In genomic region chr3:48502121-48502520, GRCh38 we compare ENCODE assay signal across 14 cellular contexts. TPM values are rescaled to one million over a fixed set of nuclear protein-coding genes. Genes with fewer than 3 reads are reported as not detected.
DNase-seq lines count a peak whose midpoint lies in the region; FAIRE-seq and TF ChIP-seq lines count a peak whose summit lies in the region.
"Had no signal": no experiment of that assay in that cellular context is flagged by ENCODE, and none has a peak within 500 bp of the region (broad histone marks: within the 10 kb centered on the region; RNA-seq: fewer than 3 reads in every experiment).

No MANE protein-coding gene starts in this region.

- no peak for DNase-seq in DMS114 treated with DMSO at 0.1 percent for 48 hours (lab: John Stamatoyannopoulos, UW; ENCODE audit: unreplicated experiment)
- no peak for DNase-seq in COLO668 (lab: John Stamatoyannopoulos, UW; ENCODE audit: unreplicated experiment)
- DNase-seq in D721Med (ENCODE audit: insufficient read length, low spot score): no peak
- no peak for DNase-seq in GM19240 (ENCODE audit: insufficient read length, low spot score)
- DNase-seq: effector CD8-positive, alpha-beta T cell; IMR-90; mesendoderm; NCI-H1417 treated with DMSO at 0.1 percent for 48 hours; NCI-H82 had no signal

- H3K9me3 ChIP-seq in BLaER1 treated with 17β-estradiol and CSF1 and Interleukin-3, amounts not matched to agents 10 nM and 100 nM (replicated peaks in 1 of 11): peaks cover 0 to 14% (median 8%) of the 10 kb centered on the region in 11 experiments; a peak in 12 of 22 replicates
- H3K9me3 ChIP-seq in esophagus (ENCODE audit: control insufficient read depth in 2 of 2, insufficient read depth in 1 of 2, low read depth in 1 of 2, low read length in 1 of 2): no peaks in the 10 kb centered on the region

- H3K36me3 ChIP-seq in BLaER1 treated with 17β-estradiol and CSF1 and Interleukin-3, amounts not matched to agents 10 nM and 100 nM: peaks cover 17 to 43% (median 38%) of the 10 kb centered on the region in 11 experiments; a peak in 21 of 22 replicates
- peaks cover 6 to 11% of the 10 kb centered on the region in 2 donors for H3K36me3 ChIP-seq in esophagus (ENCODE audit: control insufficient read depth in 2 of 2, insufficient read depth in 2 of 2, low read length in 1 of 2)
- H3K36me3 ChIP-seq in rectal smooth muscle tissue (ENCODE audit: control insufficient read depth, insufficient read depth, low read length): no peaks in the 10 kb centered on the region
- H3K36me3 ChIP-seq: HAP-1 had no signal

- WGBS in esophagus, 2 donors: 69 to 73% methylated on average over 5 of the region's 5 CpGs

- H3K4me3 Mint-ChIP-seq in IgD-negative memory B cell: peak overlapping the region in 3 of 4 donors; percentile 17 to 84 (median 70)

- no peaks in the 10 kb centered on the region; a peak in 1 of 22 replicates for H3K27me3 ChIP-seq in BLaER1 treated with 17β-estradiol and CSF1 and Interleukin-3, amounts not matched to agents 10 nM and 100 nM
- H3K27me3 ChIP-seq in esophagus (ENCODE audit: control insufficient read depth in 1 of 2, insufficient read depth in 2 of 2, low read length in 2 of 2) (no peaks in the 10 kb centered on the region), rectal smooth muscle tissue (ENCODE audit: control insufficient read depth, insufficient read depth, low read length) (no peaks in the 10 kb centered on the region)

- H3K4me1 ChIP-seq in BLaER1 treated with 17β-estradiol and CSF1 and Interleukin-3, amounts not matched to agents 10 nM and 100 nM: peaks cover 41 to 62% (median 51%) of the 10 kb centered on the region in 10 experiments
- H3K4me1 ChIP-seq in esophagus (ENCODE audit: control insufficient read depth in 2 of 2, insufficient read depth in 2 of 2, low read length in 1 of 2) (peaks cover 13 to 25% of the 10 kb centered on the region in 2 donors), rectal smooth muscle tissue (ENCODE audit: control insufficient read depth, insufficient read depth, low read length) (peaks cover 11% of the 10 kb centered on the region)

- H3K9me3 Mint-ChIP-seq in IgD-negative memory B cell: no peaks in the 10 kb centered on the region

- FAIRE-seq in D721Med (lab: Jason Lieb, UNC): no peak

- H3K4me3 ChIP-seq in BLaER1 treated with 17β-estradiol and CSF1 and Interleukin-3, amounts not matched to agents 10 nM and 100 nM: peak overlapping the region in 1 of 10 experiments; percentile 83; a peak in 2 of 20 replicates
- H3K4me3 ChIP-seq in esophagus (ENCODE audit: low read depth in 1 of 2, low read length in 2 of 2): no peak overlapping the region
- no peak overlapping the region for H3K4me3 ChIP-seq in rectal smooth muscle tissue (ENCODE audit: low read length)
- H3K4me3 ChIP-seq: HAP-1 had no signal

- peaks cover 0 to 22% (median 0%) of the 10 kb centered on the region in 11 experiments; a peak in 4 of 22 replicates for H4K20me1 ChIP-seq in BLaER1 treated with 17β-estradiol and CSF1 and Interleukin-3, amounts not matched to agents 10 nM and 100 nM

- H3K27ac ChIP-seq in BLaER1 treated with 17β-estradiol and CSF1 and Interleukin-3, amounts not matched to agents 10 nM and 100 nM: no peak overlapping the region
- H3K27ac ChIP-seq in esophagus (ENCODE audit: low read depth in 2 of 2, low read length in 1 of 2): peak overlapping the region; percentile 96 to 98
- H3K27ac ChIP-seq in rectal smooth muscle tissue (ENCODE audit: low read depth, low read length): peak overlapping the region; percentile 6

- H3K4me2 ChIP-seq in BLaER1 treated with 17β-estradiol and CSF1 and Interleukin-3, amounts not matched to agents 10 nM and 100 nM: peak overlapping the region; percentile 85 to 99 (median 98)

- peak overlapping the region in 1 of 11 experiments; percentile 92; a peak in 2 of 22 replicates for H3K9ac ChIP-seq in BLaER1 treated with 17β-estradiol and CSF1 and Interleukin-3, amounts not matched to agents 10 nM and 100 nM
- H3K9ac ChIP-seq in rectal smooth muscle tissue (ENCODE audit: low read length): no peak overlapping the region

- peak overlapping the region in 1 of 3 donors; percentile 85 for H3K27ac Mint-ChIP-seq in IgD-negative memory B cell

- H3K27me3 Mint-ChIP-seq in IgD-negative memory B cell: no peaks in the 10 kb centered on the region

- peaks cover 3% of the 10 kb centered on the region for H3K36me3 Mint-ChIP-seq in IgD-negative memory B cell

- peaks cover 0 to 3% (median 2%) of the 10 kb centered on the region in 3 donors for H3K4me1 Mint-ChIP-seq in IgD-negative memory B cell

- TF ChIP-seq CTCF in D721Med (IDR thresholded peaks at IDR 0.05; ENCODE audit: insufficient read depth, missing control alignments): no peak

RNA-seq across cellular contexts. Expression of gene SHISA5, which starts 1.9 kb away (rescaled TPM):
- polyA plus RNA-seq in IgD-negative memory B cell: 307 TPM
- polyA plus RNA-seq in esophagus: 10 to 100 TPM; 54.0 to 94.9 TPM

RNA-seq across cellular contexts. Expression of gene PFKFB4, which starts 54.5 kb away (rescaled TPM):
- polyA plus RNA-seq in IgD-negative memory B cell (1.5 TPM), esophagus (1 to 10 TPM; 3.8 to 9.2 TPM)

RNA-seq across cellular contexts. Expression of gene ATRIP, which starts 55.6 kb away (rescaled TPM):
- polyA plus RNA-seq in IgD-negative memory B cell: 13.9 TPM
- 1 to 10 TPM; 4.9 to 5.7 TPM for polyA plus RNA-seq in esophagus

Comparison
In these comparisons a context has a peak if more than half of its experiments do, and no peak if none do; other contexts are left out.
1. H3K27ac ChIP-seq: peak in esophagus (2 of 2) and rectal smooth muscle tissue (single experiment); none in BLaER1 treated with 17β-estradiol and CSF1 and Interleukin-3, amounts not matched to agents 10 nM and 100 nM (0 of 11).